9 cellular contexts compared by ENCODE assay signal in the genomic region with DNA sequence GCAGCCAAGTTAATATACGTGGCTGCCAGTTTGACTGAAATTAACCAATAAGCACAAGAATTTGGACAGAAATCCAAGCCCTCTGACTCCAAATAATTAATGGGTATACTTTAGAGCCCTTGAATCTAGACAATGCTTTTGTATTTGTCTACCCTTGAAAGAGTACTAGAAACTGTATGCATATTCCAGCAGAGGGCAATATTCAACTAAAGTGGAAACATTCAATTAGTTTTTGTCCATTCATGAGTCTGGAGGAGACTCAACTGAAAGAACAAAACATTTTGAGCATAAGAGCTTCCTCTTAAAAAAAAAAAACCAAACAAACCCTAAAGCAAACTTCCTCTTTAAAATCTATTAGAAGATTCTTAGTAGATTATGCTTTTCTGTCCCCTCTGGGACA.
DNase-seq lines count a peak whose midpoint lies in the region; ATAC-seq and TF ChIP-seq lines count a peak whose summit lies in the region.
"Had no signal": no experiment of that assay in that cellular context is flagged by ENCODE, and none has a peak within 500 bp of the region (broad histone marks: within the 10 kb centered on the region; RNA-seq: fewer than 3 reads in every experiment).

No MANE protein-coding gene starts in this region.

- peaks cover 13% of the 10 kb centered on the region for H3K4me1 Mint-ChIP-seq in progenitor cell of endocrine pancreas (ENCODE audit: low read depth)
- no peaks in the 10 kb centered on the region for H3K4me1 Mint-ChIP-seq in activated CD4-positive, alpha-beta memory T cell treated with anti-CD3 and anti-CD28 coated beads, Interleukin-2, amount 10 ng/mL, durations not matched to agents 7 days and 5 days

- no peak overlapping the region for H3K4me3 ChIP-seq in GM12865 (ENCODE audit: low read depth, low read length)

- CTCF ChIA-PET in activated CD4-positive, alpha-beta memory T cell treated with anti-CD3 and anti-CD28 coated beads, Interleukin-2, amount 10 ng/mL, durations not matched to agents 7 days and 5 days (lab: Charles Lee): no interaction called here

- no peaks in the 10 kb centered on the region for H3K9me3 Mint-ChIP-seq in progenitor cell of endocrine pancreas (ENCODE audit: low read depth)
- H3K9me3 Mint-ChIP-seq in activated CD4-positive, alpha-beta memory T cell treated with anti-CD3 and anti-CD28 coated beads, Interleukin-2, amount 10 ng/mL, durations not matched to agents 7 days and 5 days: no peaks in the 10 kb centered on the region
- H3K9me3 Mint-ChIP-seq: stimulated activated naive CD8-positive, alpha-beta T cell treated with anti-CD3 and anti-CD28 coated beads, Interleukin-15, Interleukin-2, amounts not matched to agents 100 ng/mL and 50 ng/mL, for 24 hours had no signal

- TF ChIP-seq CTCF in GM12865 (IDR thresholded peaks at IDR 0.05; ENCODE audit: insufficient read depth, low read depth, low read length, missing control alignments) (peak; percentile 0), progenitor cell of endocrine pancreas (IDR thresholded peaks at IDR 0.05; ENCODE audit: unreplicated experiment) (peak; percentile 42)

- H3K4me3 Mint-ChIP-seq in progenitor cell of endocrine pancreas (ENCODE audit: low read depth): no peak overlapping the region
- H3K4me3 Mint-ChIP-seq in activated CD4-positive, alpha-beta memory T cell treated with anti-CD3 and anti-CD28 coated beads, Interleukin-2, amount 10 ng/mL, durations not matched to agents 7 days and 5 days: no peak overlapping the region
- H3K4me3 Mint-ChIP-seq: stimulated activated naive CD8-positive, alpha-beta T cell treated with anti-CD3 and anti-CD28 coated beads, Interleukin-15, Interleukin-2, amounts not matched to agents 100 ng/mL and 50 ng/mL, for 24 hours had no signal

- no peaks in the 10 kb centered on the region for H3K36me3 Mint-ChIP-seq in progenitor cell of endocrine pancreas (ENCODE audit: insufficient read depth)
- no peaks in the 10 kb centered on the region for H3K36me3 Mint-ChIP-seq in activated CD4-positive, alpha-beta memory T cell treated with anti-CD3 and anti-CD28 coated beads, Interleukin-2, amount 10 ng/mL, durations not matched to agents 7 days and 5 days (ENCODE audit: low read depth)

- DNase-seq in GM12865 (ENCODE audit: low read depth) (peak; percentile 30), NCI-H524 treated with DMSO at 0.1 percent for 48 hours (lab: John Stamatoyannopoulos, UW) (peak; percentile 16), dedifferentiated amniotic fluid mesenchymal stem cell (ENCODE audit: extremely low spot score) (peak; percentile 31), progenitor cell of endocrine pancreas (ENCODE audit: low spot score, unreplicated experiment) (no peak)
- DNase-seq in activated CD4-positive, alpha-beta memory T cell treated with anti-CD3 and anti-CD28 coated beads, Interleukin-2, amount 10 ng/mL, durations not matched to agents 7 days and 5 days: no peak
- DNase-seq: cortex of kidney had no signal

- no peaks in the 10 kb centered on the region for H3K27me3 Mint-ChIP-seq in progenitor cell of endocrine pancreas
- peaks cover 20% of the 10 kb centered on the region for H3K27me3 Mint-ChIP-seq in activated CD4-positive, alpha-beta memory T cell treated with anti-CD3 and anti-CD28 coated beads, Interleukin-2, amount 10 ng/mL, durations not matched to agents 7 days and 5 days
- H3K27me3 Mint-ChIP-seq: stimulated activated naive CD8-positive, alpha-beta T cell treated with anti-CD3 and anti-CD28 coated beads, Interleukin-15, Interleukin-2, amounts not matched to agents 100 ng/mL and 50 ng/mL, for 24 hours had no signal

- H3K27ac Mint-ChIP-seq in progenitor cell of endocrine pancreas: no peak overlapping the region
- no peak overlapping the region for H3K27ac Mint-ChIP-seq in activated CD4-positive, alpha-beta memory T cell treated with anti-CD3 and anti-CD28 coated beads, Interleukin-2, amount 10 ng/mL, durations not matched to agents 7 days and 5 days
- H3K27ac Mint-ChIP-seq: stimulated activated naive CD8-positive, alpha-beta T cell treated with anti-CD3 and anti-CD28 coated beads, Interleukin-15, Interleukin-2, amounts not matched to agents 100 ng/mL and 50 ng/mL, for 24 hours had no signal

- no peak for ATAC-seq in GM21619 (IDR thresholded peaks at IDR 0.05; ENCODE audit: unreplicated experiment)
- ATAC-seq in HG03520 (IDR thresholded peaks at IDR 0.05; ENCODE audit: unreplicated experiment): no peak

- POLR2A ChIA-PET in activated CD4-positive, alpha-beta memory T cell treated with anti-CD3 and anti-CD28 coated beads, Interleukin-2, amount 10 ng/mL, durations not matched to agents 7 days and 5 days (lab: Charles Lee): no interaction called here

Comparison
In these comparisons a context has a peak if more than half of its experiments do, and no peak if none do; other contexts are left out.
1. DNase-seq: peak in GM12865 (single experiment), NCI-H524 treated with DMSO at 0.1 percent for 48 hours (single experiment) and dedifferentiated amniotic fluid mesenchymal stem cell (single experiment); none in progenitor cell of endocrine pancreas (single experiment) and activated CD4-positive, alpha-beta memory T cell treated with anti-CD3 and anti-CD28 coated beads, Interleukin-2, amount 10 ng/mL, durations not matched to agents 7 days and 5 days (single experiment).